Comparison of ENCODE assay signal across 2 cellular contexts in the genomic region with DNA sequence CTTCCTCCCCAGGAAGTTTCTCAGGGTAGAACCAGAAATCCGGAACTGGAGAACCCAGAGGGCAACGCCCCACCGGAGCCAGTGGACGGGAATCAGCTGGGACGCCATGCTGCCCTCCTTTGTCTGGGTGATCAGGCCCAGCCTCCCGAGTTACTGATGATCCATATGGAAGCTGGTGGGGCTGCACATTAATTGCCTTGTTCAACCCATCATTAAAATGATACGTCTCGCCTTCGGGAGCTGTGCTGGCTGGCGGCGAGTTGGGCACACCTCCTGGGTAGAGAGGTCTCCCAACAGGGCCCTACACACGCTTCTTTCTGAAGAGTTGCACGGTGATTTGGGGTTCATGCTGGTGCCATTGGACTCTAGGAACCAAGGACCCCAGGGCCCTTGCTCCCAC.
TF ChIP-seq lines count a peak whose summit lies in the region.

No MANE protein-coding gene starts in this region.

TF ChIP-seq in HepG2, 621 proteins besides CTCF, POLR2A, EP300 and RAD21 (continues in another document):
- TF ChIP-seq, protein P1, sequence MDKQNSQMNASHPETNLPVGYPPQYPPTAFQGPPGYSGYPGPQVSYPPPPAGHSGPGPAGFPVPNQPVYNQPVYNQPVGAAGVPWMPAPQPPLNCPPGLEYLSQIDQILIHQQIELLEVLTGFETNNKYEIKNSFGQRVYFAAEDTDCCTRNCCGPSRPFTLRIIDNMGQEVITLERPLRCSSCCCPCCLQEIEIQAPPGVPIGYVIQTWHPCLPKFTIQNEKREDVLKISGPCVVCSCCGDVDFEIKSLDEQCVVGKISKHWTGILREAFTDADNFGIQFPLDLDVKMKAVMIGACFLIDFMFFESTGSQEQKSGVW (CRISPR knock-in tag; IDR thresholded peaks at IDR 0.05; ENCODE audit: borderline replicate concordance): no peak
- TF ChIP-seq, protein P2, sequence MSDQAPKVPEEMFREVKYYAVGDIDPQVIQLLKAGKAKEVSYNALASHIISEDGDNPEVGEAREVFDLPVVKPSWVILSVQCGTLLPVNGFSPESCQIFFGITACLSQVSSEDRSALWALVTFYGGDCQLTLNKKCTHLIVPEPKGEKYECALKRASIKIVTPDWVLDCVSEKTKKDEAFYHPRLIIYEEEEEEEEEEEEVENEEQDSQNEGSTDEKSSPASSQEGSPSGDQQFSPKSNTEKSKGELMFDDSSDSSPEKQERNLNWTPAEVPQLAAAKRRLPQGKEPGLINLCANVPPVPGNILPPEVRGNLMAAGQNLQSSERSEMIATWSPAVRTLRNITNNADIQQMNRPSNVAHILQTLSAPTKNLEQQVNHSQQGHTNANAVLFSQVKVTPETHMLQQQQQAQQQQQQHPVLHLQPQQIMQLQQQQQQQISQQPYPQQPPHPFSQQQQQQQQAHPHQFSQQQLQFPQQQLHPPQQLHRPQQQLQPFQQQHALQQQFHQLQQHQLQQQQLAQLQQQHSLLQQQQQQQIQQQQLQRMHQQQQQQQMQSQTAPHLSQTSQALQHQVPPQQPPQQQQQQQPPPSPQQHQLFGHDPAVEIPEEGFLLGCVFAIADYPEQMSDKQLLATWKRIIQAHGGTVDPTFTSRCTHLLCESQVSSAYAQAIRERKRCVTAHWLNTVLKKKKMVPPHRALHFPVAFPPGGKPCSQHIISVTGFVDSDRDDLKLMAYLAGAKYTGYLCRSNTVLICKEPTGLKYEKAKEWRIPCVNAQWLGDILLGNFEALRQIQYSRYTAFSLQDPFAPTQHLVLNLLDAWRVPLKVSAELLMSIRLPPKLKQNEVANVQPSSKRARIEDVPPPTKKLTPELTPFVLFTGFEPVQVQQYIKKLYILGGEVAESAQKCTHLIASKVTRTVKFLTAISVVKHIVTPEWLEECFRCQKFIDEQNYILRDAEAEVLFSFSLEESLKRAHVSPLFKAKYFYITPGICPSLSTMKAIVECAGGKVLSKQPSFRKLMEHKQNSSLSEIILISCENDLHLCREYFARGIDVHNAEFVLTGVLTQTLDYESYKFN (CRISPR knock-in tag; conservative IDR thresholded peaks at IDR 0.05): no peak
- TF ChIP-seq, protein P3, sequence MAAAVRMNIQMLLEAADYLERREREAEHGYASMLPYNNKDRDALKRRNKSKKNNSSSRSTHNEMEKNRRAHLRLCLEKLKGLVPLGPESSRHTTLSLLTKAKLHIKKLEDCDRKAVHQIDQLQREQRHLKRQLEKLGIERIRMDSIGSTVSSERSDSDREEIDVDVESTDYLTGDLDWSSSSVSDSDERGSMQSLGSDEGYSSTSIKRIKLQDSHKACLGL (CRISPR knock-in tag; IDR thresholded peaks at IDR 0.05): no peak
- TF ChIP-seq, protein P4, sequence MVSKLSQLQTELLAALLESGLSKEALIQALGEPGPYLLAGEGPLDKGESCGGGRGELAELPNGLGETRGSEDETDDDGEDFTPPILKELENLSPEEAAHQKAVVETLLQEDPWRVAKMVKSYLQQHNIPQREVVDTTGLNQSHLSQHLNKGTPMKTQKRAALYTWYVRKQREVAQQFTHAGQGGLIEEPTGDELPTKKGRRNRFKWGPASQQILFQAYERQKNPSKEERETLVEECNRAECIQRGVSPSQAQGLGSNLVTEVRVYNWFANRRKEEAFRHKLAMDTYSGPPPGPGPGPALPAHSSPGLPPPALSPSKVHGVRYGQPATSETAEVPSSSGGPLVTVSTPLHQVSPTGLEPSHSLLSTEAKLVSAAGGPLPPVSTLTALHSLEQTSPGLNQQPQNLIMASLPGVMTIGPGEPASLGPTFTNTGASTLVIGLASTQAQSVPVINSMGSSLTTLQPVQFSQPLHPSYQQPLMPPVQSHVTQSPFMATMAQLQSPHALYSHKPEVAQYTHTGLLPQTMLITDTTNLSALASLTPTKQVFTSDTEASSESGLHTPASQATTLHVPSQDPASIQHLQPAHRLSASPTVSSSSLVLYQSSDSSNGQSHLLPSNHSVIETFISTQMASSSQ (IDR thresholded peaks at IDR 0.05; ENCODE audit: low read depth): no peak
- TF ChIP-seq, protein P4 (CRISPR knock-in tag; IDR thresholded peaks at IDR 0.05; ENCODE audit: borderline replicate concordance): no peak
- TF ChIP-seq EED (CRISPR knock-in tag; IDR thresholded peaks at IDR 0.05) (no peak), TBX3 (IDR thresholded peaks at IDR 0.05; ENCODE audit: borderline replicate concordance) (no peak), ZNF878 (CRISPR knock-in tag; IDR thresholded peaks at IDR 0.05) (no peak), HNRNPUL1 (IDR thresholded peaks at IDR 0.05; ENCODE audit: low read depth, low read length) (no peak)
- TF ChIP-seq, protein P5, sequence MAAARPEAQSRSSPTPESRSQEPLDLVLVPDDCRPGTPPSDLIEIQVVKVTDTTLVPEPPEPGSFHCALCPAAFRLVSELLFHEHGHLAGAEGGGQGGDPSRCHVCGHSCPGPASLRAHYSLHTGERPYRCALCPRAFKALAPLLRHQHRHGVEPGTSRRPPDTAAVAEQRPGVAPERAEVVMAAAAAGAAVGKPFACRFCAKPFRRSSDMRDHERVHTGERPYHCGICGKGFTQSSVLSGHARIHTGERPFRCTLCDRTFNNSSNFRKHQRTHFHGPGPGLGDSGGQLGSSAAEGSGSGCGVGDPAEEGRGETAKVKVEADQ (CRISPR knock-in tag; IDR thresholded peaks at IDR 0.05; ENCODE audit: borderline replicate concordance): no peak
- TF ChIP-seq, protein P6, sequence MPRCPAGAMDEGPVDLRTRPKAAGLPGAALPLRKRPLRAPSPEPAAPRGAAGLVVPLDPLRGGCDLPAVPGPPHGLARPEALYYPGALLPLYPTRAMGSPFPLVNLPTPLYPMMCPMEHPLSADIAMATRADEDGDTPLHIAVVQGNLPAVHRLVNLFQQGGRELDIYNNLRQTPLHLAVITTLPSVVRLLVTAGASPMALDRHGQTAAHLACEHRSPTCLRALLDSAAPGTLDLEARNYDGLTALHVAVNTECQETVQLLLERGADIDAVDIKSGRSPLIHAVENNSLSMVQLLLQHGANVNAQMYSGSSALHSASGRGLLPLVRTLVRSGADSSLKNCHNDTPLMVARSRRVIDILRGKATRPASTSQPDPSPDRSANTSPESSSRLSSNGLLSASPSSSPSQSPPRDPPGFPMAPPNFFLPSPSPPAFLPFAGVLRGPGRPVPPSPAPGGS (CRISPR knock-in tag; IDR thresholded peaks at IDR 0.05): no peak

TF ChIP-seq in SK-N-SH treated with all-trans-retinoic acid at 6 μM for 48 hours, 23 proteins besides CTCF, POLR2A, EP300 and RAD21 (continued from another document):
- TF ChIP-seq, protein P7, sequence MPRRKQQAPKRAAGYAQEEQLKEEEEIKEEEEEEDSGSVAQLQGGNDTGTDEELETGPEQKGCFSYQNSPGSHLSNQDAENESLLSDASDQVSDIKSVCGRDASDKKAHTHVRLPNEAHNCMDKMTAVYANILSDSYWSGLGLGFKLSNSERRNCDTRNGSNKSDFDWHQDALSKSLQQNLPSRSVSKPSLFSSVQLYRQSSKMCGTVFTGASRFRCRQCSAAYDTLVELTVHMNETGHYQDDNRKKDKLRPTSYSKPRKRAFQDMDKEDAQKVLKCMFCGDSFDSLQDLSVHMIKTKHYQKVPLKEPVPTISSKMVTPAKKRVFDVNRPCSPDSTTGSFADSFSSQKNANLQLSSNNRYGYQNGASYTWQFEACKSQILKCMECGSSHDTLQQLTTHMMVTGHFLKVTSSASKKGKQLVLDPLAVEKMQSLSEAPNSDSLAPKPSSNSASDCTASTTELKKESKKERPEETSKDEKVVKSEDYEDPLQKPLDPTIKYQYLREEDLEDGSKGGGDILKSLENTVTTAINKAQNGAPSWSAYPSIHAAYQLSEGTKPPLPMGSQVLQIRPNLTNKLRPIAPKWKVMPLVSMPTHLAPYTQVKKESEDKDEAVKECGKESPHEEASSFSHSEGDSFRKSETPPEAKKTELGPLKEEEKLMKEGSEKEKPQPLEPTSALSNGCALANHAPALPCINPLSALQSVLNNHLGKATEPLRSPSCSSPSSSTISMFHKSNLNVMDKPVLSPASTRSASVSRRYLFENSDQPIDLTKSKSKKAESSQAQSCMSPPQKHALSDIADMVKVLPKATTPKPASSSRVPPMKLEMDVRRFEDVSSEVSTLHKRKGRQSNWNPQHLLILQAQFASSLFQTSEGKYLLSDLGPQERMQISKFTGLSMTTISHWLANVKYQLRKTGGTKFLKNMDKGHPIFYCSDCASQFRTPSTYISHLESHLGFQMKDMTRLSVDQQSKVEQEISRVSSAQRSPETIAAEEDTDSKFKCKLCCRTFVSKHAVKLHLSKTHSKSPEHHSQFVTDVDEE (CRISPR knock-in tag; IDR thresholded peaks at IDR 0.05): no peak
- no peak for TF ChIP-seq BACH2 (CRISPR knock-in tag; IDR thresholded peaks at IDR 0.05; ENCODE audit: borderline replicate concordance)
TF ChIP-seq in SK-N-SH treated with all-trans-retinoic acid at 6 μM for 48 hours: peak in this region for 0.
